Comparison of ENCODE assay signal across 8 cellular contexts in the genomic region with DNA sequence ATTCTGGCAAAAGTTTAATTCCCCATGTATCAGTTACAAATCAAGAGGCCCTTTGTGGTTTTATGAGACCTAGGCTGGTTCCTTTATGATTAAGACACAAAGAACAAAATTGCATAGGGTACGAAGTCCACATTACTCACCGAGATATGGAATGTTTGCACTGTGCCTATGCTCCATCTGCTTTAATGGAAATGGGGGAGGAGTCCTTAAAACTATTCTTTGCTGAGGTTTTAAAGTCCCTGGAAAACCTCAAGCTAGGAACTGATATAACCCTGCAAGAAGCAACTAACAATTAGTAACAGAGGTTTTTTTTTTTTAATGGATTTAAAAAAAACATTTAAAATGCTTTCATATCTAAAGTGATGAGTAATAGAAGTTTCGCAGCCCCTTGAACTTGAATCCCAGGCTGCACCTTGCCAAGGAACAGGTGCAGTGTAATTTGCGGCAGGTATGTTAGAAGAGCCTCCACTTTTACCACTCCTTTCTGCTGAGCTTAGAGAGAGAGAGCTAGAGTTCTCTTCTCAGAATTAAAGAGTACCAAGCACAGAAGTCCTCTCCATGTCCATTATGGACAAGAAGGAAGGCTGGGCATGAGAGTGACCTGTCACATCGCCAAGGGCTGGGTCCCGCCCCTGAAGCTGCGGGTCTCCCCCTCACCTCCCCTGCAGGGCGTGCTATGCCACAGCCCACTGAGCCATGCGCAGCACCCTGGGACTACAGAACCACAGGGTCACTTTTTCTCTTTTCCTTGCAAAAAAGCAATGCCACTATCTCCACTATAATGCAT. TPM values are rescaled to one million over a fixed set of nuclear protein-coding genes. Genes with fewer than 3 reads are reported as not detected.
DNase-seq lines count a peak whose midpoint lies in the region; ATAC-seq and TF ChIP-seq lines count a peak whose summit lies in the region.

No MANE protein-coding gene starts in this region.

- no peak overlapping the region for H3K9ac ChIP-seq in adipocyte (ENCODE audit: low read length)

- peaks cover 38% of the 10 kb centered on the region for H3K36me3 ChIP-seq in adipocyte (ENCODE audit: control insufficient read depth, insufficient read depth, low read length, severe bottlenecking)
- no peaks in the 10 kb centered on the region for H3K36me3 ChIP-seq in SJCRH30

- H3K4me3 ChIP-seq in adipocyte (ENCODE audit: low read length), result peak overlapping the region; percentile 82
- peak overlapping the region; percentile 75 for H3K4me3 ChIP-seq in mononuclear cell (ENCODE audit: low read length)
- H3K4me3 ChIP-seq in SJCRH30, result no peak overlapping the region

- no peak for TF ChIP-seq CTCF in C4-2B (conservative IDR thresholded peaks at IDR 0.05)

- no peaks in the 10 kb centered on the region for H3K27me3 ChIP-seq in adipocyte (replicated peaks; ENCODE audit: control insufficient read depth, insufficient read depth, low read length)
- H3K27me3 ChIP-seq in mononuclear cell (ENCODE audit: insufficient read depth, low read length), result no peaks in the 10 kb centered on the region
- no peaks in the 10 kb centered on the region for H3K27me3 ChIP-seq in SJCRH30

- H3K4me1 ChIP-seq in adipocyte (ENCODE audit: control insufficient read depth, insufficient read depth, low read length), result peaks cover 40% of the 10 kb centered on the region
- H3K4me1 ChIP-seq in mononuclear cell (ENCODE audit: insufficient read depth, low read length), result peaks cover 66% of the 10 kb centered on the region
- H3K4me1 ChIP-seq in SJCRH30, result 0 out of 2 replicates have a peak, but pooled peaks cover 3% of the 10 kb centered on the region

- H3K27ac ChIP-seq in C4-2B (peak overlapping the region; percentile 40; the same call in 1 of the 2 replicates), SJCRH30 (no peak overlapping the region)

- H3K9me3 ChIP-seq in adipocyte (ENCODE audit: control insufficient read depth, low read length) (peaks cover 3% of the 10 kb centered on the region), mononuclear cell (ENCODE audit: low read depth, low read length) (no peaks in the 10 kb centered on the region), SJCRH30 (replicated peaks) (no peaks in the 10 kb centered on the region)

- DNase-seq in HuH-7.5 (ENCODE audit: low spot score) (peak; percentile 31), adipocyte (ENCODE audit: low read depth) (peak; percentile 70), SJCRH30 (no peak), NCI-H2029 (lab: John Stamatoyannopoulos, UW) (no peak)
- DNase-seq in activated effector memory CD4-positive, alpha-beta T cell treated with anti-CD3 and anti-CD28 coated beads, Interleukin-2, amount 50 U/mL, for 16 hours, result no peak

- ATAC-seq in GM18861 (IDR thresholded peaks at IDR 0.05; ENCODE audit: unreplicated experiment), result no peak

RNA-seq across cellular contexts. Expression of a gene that starts 2.3 kb away (rescaled TPM):
- 127 TPM for total RNA-seq in mononuclear cell
- 2.3 TPM in 2 replicates for total RNA-seq in SJCRH30 (2014; rRNA removed; shearing (Covaris generic))

Comparison
In these comparisons a context has a peak if more than half of its experiments do, and no peak if none do; other contexts are left out.
1. DNase-seq: peak in HuH-7.5 (single experiment) and adipocyte (single experiment); none in SJCRH30 (0 of 2), activated effector memory CD4-positive, alpha-beta T cell treated with anti-CD3 and anti-CD28 coated beads, Interleukin-2, amount 50 U/mL, for 16 hours (single experiment) and NCI-H2029 (single experiment).
2. RNA of a gene that starts 2.3 kb away (total RNA-seq): 127 TPM in mononuclear cell (single experiment); 2.3 TPM in SJCRH30; every median in the first group is over 10 times any median in the second.